In the genomic region with DNA sequence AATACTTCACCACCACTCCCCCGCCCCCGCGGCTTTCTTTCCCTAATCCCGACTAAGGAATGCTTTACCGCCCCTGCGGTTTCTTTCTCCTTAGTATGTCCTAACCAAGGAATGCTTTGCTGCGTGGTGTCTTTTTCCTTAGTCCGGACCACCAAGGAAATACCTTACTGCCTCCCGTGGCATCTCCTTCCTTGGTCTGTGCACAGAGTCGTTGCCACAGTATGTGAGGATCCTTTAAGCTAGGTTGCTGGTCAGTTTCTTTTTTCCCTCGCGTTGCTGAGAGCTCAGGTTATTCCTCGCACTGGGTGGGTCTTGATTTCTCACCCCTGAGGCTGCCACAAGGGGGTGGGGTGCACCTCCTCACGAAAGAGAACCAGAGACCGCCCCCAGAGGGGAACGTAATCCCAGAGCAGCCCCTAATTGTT, we compare ENCODE assay signal across 11 cellular contexts.
DNase-seq lines count a peak whose midpoint lies in the region; ATAC-seq and TF ChIP-seq lines count a peak whose summit lies in the region.
"Had no signal": no experiment of that assay in that cellular context is flagged by ENCODE, and none has a peak within 500 bp of the region (broad histone marks: within the 10 kb centered on the region; RNA-seq: fewer than 3 reads in every experiment).

No MANE protein-coding gene starts in this region.

- DNase-seq in activated CD4-positive, alpha-beta memory T cell treated with anti-CD3 and anti-CD28 coated beads for 36 hours: no peak
- DNase-seq in activated CD4-positive, alpha-beta memory T cell treated with anti-CD3 and anti-CD28 coated beads, Interleukin-2, amount 10 ng/mL, durations not matched to agents 7 days and 5 days: no peak
- peak; percentile 8 for DNase-seq in astrocyte of the cerebellum (ENCODE audit: low read depth)
- DNase-seq in stimulated activated naive CD8-positive, alpha-beta T cell treated with anti-CD3 and anti-CD28 coated beads, Interleukin-15, Interleukin-2, amounts not matched to agents 100 U/mL and 50 U/mL, for 24 hours: peak; percentile 37
- no peak for DNase-seq in dorsolateral prefrontal cortex
- DNase-seq: NCI-H2107, sigmoid colon had no signal

- peaks cover 37% of the 10 kb centered on the region for H3K4me1 ChIP-seq in iPS-18a (ENCODE audit: control insufficient read depth, low read depth, low read length)
- H3K4me1 ChIP-seq: sigmoid colon had no signal

- H3K27me3 ChIP-seq in iPS-18a (ENCODE audit: control insufficient read depth, insufficient read depth, low read length): no peaks in the 10 kb centered on the region
- no peaks in the 10 kb centered on the region for H3K27me3 ChIP-seq in dorsolateral prefrontal cortex
- H3K27me3 ChIP-seq: sigmoid colon had no signal

- H3K27ac Mint-ChIP-seq in activated CD4-positive, alpha-beta memory T cell treated with anti-CD3 and anti-CD28 coated beads for 36 hours: peak overlapping the region; percentile 16
- no peak overlapping the region for H3K27ac Mint-ChIP-seq in activated CD4-positive, alpha-beta memory T cell treated with anti-CD3 and anti-CD28 coated beads, Interleukin-2, amount 10 ng/mL, durations not matched to agents 7 days and 5 days

- H3K9me3 Mint-ChIP-seq in activated CD4-positive, alpha-beta memory T cell treated with anti-CD3 and anti-CD28 coated beads for 36 hours: no peaks in the 10 kb centered on the region
- no peaks in the 10 kb centered on the region for H3K9me3 Mint-ChIP-seq in activated CD4-positive, alpha-beta memory T cell treated with anti-CD3 and anti-CD28 coated beads, Interleukin-2, amount 10 ng/mL, durations not matched to agents 7 days and 5 days

- H3K9me3 ChIP-seq in iPS-18a (ENCODE audit: control insufficient read depth, low read depth, low read length): no peaks in the 10 kb centered on the region
- H3K9me3 ChIP-seq: sigmoid colon had no signal

- peak overlapping the region; percentile 23 for H3K9ac ChIP-seq in iPS-18a (ENCODE audit: low read length)

- in situ Hi-C loops in astrocyte of the cerebellum (cut with HindIII; ENCODE audit: low sequenced_read_pairs): no loop called here

- CTCF ChIA-PET in activated CD4-positive, alpha-beta memory T cell treated with anti-CD3 and anti-CD28 coated beads for 36 hours (lab: Charles Lee): no interaction called here
- CTCF ChIA-PET in activated CD4-positive, alpha-beta memory T cell treated with anti-CD3 and anti-CD28 coated beads, Interleukin-2, amount 10 ng/mL, durations not matched to agents 7 days and 5 days (lab: Charles Lee): no interaction called here

- no peak overlapping the region for H3K4me3 Mint-ChIP-seq in activated CD4-positive, alpha-beta memory T cell treated with anti-CD3 and anti-CD28 coated beads for 36 hours
- no peak overlapping the region for H3K4me3 Mint-ChIP-seq in activated CD4-positive, alpha-beta memory T cell treated with anti-CD3 and anti-CD28 coated beads, Interleukin-2, amount 10 ng/mL, durations not matched to agents 7 days and 5 days

- no peak for ATAC-seq in stimulated activated naive CD8-positive, alpha-beta T cell treated with anti-CD3 and anti-CD28 coated beads, Interleukin-15, Interleukin-2, amounts not matched to agents 100 U/mL and 50 U/mL, for 24 hours
- ATAC-seq in GM21381 (IDR thresholded peaks at IDR 0.05; ENCODE audit: unreplicated experiment) (no peak), GM21515 (IDR thresholded peaks at IDR 0.05; ENCODE audit: unreplicated experiment) (no peak)
- ATAC-seq: SK-N-SH treated with all-trans-retinoic acid at 6 μM for 48 hours had no signal

- peak; percentile 5 for TF ChIP-seq CTCF in astrocyte of the cerebellum (IDR thresholded peaks at IDR 0.05; ENCODE audit: low read depth, low read length, missing control alignments)
- no peak for TF ChIP-seq CTCF in dorsolateral prefrontal cortex (IDR thresholded peaks at IDR 0.05 in 54 of 56, conservative IDR thresholded peaks at IDR 0.05 in 2 of 56; ENCODE audit: low read depth in 1 of 56, partially characterized antibody in 56 of 56)

- POLR2A ChIA-PET in activated CD4-positive, alpha-beta memory T cell treated with anti-CD3 and anti-CD28 coated beads for 36 hours (lab: Charles Lee): no interaction called here
- POLR2A ChIA-PET in activated CD4-positive, alpha-beta memory T cell treated with anti-CD3 and anti-CD28 coated beads, Interleukin-2, amount 10 ng/mL, durations not matched to agents 7 days and 5 days (lab: Charles Lee): no interaction called here

- no peaks in the 10 kb centered on the region for H3K36me3 Mint-ChIP-seq in activated CD4-positive, alpha-beta memory T cell treated with anti-CD3 and anti-CD28 coated beads for 36 hours
- no peaks in the 10 kb centered on the region for H3K36me3 Mint-ChIP-seq in activated CD4-positive, alpha-beta memory T cell treated with anti-CD3 and anti-CD28 coated beads, Interleukin-2, amount 10 ng/mL, durations not matched to agents 7 days and 5 days (ENCODE audit: low read depth)

- intact Hi-C loops in activated CD4-positive, alpha-beta memory T cell treated with anti-CD3 and anti-CD28 coated beads for 36 hours (cut with micrococcal nuclease): no loop called here
- intact Hi-C loops in dorsolateral prefrontal cortex (cut with DNase I): no loop called here

- H3K27ac ChIP-seq in iPS-18a (ENCODE audit: low read length) (peak overlapping the region; percentile 30), dorsolateral prefrontal cortex (no peak overlapping the region)
- H3K27ac ChIP-seq: sigmoid colon had no signal

- peaks cover 19% of the 10 kb centered on the region for H3K4me1 Mint-ChIP-seq in activated CD4-positive, alpha-beta memory T cell treated with anti-CD3 and anti-CD28 coated beads for 36 hours (ENCODE audit: low read depth)
- H3K4me1 Mint-ChIP-seq in activated CD4-positive, alpha-beta memory T cell treated with anti-CD3 and anti-CD28 coated beads, Interleukin-2, amount 10 ng/mL, durations not matched to agents 7 days and 5 days: peaks cover 3% of the 10 kb centered on the region

- H3K4me3 ChIP-seq in astrocyte of the cerebellum (ENCODE audit: low read depth, low read length) (no peak overlapping the region), iPS-18a (ENCODE audit: low read length) (peak overlapping the region; percentile 41), dorsolateral prefrontal cortex (peak overlapping the region in 3 of 59 donors; percentile 13 to 27 (median 17))

- H3K36me3 ChIP-seq in iPS-18a (ENCODE audit: control insufficient read depth, low read depth, low read length): no peaks in the 10 kb centered on the region
- H3K36me3 ChIP-seq: sigmoid colon had no signal

- no peaks in the 10 kb centered on the region for H3K27me3 Mint-ChIP-seq in activated CD4-positive, alpha-beta memory T cell treated with anti-CD3 and anti-CD28 coated beads for 36 hours
- H3K27me3 Mint-ChIP-seq in activated CD4-positive, alpha-beta memory T cell treated with anti-CD3 and anti-CD28 coated beads, Interleukin-2, amount 10 ng/mL, durations not matched to agents 7 days and 5 days: no peaks in the 10 kb centered on the region

Comparison
In these comparisons a context has a peak if more than half of its experiments do, and no peak if none do; other contexts are left out.
1. DNase-seq: peak in astrocyte of the cerebellum (single experiment) and stimulated activated naive CD8-positive, alpha-beta T cell treated with anti-CD3 and anti-CD28 coated beads, Interleukin-15, Interleukin-2, amounts not matched to agents 100 U/mL and 50 U/mL, for 24 hours (single experiment); none in activated CD4-positive, alpha-beta memory T cell treated with anti-CD3 and anti-CD28 coated beads for 36 hours (single experiment), activated CD4-positive, alpha-beta memory T cell treated with anti-CD3 and anti-CD28 coated beads, Interleukin-2, amount 10 ng/mL, durations not matched to agents 7 days and 5 days (single experiment) and dorsolateral prefrontal cortex (0 of 10).